Comparison of ENCODE assay signal across 9 cellular contexts in the genomic region with DNA sequence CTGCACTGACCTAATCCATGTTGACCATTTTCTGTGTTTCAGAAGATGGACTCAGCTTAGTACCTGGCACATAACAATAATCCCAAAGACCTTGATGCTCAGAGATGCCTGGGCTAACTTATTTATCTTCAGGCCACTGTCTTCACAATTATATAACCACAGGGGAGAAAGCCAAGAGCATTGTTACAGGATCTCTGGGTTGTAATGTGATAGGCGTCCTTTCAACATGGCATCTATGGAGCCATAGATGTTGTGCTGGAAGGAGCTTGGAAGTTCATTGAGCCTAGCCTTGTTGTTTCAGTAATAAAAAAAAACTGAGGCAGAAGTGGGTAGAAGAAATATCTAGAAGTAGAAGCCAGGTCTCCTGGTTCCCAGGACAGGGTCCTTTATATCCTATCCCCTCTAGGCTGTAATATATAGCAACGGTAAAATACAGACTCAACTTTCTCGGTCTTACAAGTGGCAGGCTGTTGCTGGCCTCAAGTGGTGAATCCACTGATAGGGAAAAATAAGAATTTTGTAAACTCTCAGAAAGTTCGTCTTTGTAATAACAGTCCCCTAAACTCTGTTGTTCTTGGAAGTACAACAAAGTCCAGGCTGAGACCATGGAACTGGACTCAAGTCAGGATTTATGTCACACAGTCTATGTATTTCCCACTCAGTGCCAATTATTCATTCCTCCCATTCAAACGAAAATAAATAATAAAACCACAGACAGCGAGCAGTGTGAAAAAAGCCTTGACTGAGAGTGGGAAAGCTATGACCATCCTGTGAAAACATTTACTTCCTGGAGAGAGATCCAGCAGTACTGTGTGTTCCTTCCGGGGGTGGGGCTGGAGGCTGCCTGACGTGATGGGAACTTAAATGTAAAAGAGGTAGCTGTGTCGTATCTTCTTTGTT.
DNase-seq lines count a peak whose midpoint lies in the region; ATAC-seq and TF ChIP-seq lines count a peak whose summit lies in the region.
"Had no signal": no experiment of that assay in that cellular context is flagged by ENCODE, and none has a peak within 500 bp of the region (broad histone marks: within the 10 kb centered on the region; RNA-seq: fewer than 3 reads in every experiment).

No MANE protein-coding gene starts in this region.

- H3K4me1 ChIP-seq in effector memory CD4-positive, alpha-beta T cell (ENCODE audit: control insufficient read depth, insufficient read depth, low read length, poor library complexity, severe bottlenecking) = no peaks in the 10 kb centered on the region
- H3K4me1 ChIP-seq: Peyer's patch had no signal

- H3K9me3 ChIP-seq in effector memory CD4-positive, alpha-beta T cell (ENCODE audit: control insufficient read depth, low read length) = no peaks in the 10 kb centered on the region
- H3K9me3 ChIP-seq: Peyer's patch had no signal

- no peaks in the 10 kb centered on the region for H3K27me3 ChIP-seq in effector memory CD4-positive, alpha-beta T cell (replicated peaks; ENCODE audit: control insufficient read depth, insufficient read depth, low read length, poor library complexity, severe bottlenecking)
- H3K27me3 ChIP-seq: Peyer's patch had no signal

- H3K27ac ChIP-seq in temporal lobe (ENCODE audit: low read depth, low read length) = peak overlapping the region; percentile 7
- H3K27ac ChIP-seq in effector memory CD4-positive, alpha-beta T cell (ENCODE audit: insufficient read depth, low read length, poor library complexity, severe bottlenecking) = no peak overlapping the region

- TF ChIP-seq CTCF in cardiac fibroblast (IDR thresholded peaks at IDR 0.05; ENCODE audit: low read depth, low read length) = peak; percentile 6

- H3K36me3 ChIP-seq in effector memory CD4-positive, alpha-beta T cell (ENCODE audit: control insufficient read depth, insufficient read depth, low read length) = no peaks in the 10 kb centered on the region
- H3K36me3 ChIP-seq: Peyer's patch had no signal

- ATAC-seq in left colon (peak; percentile 77), GM19023 (IDR thresholded peaks at IDR 0.05; ENCODE audit: unreplicated experiment) (no peak)

- intact Hi-C loops in left colon (cut with DNase I, micrococcal nuclease) = no loop called here

- DNase-seq in HT1080 (ENCODE audit: low read depth) (peak; percentile 87), cardiac fibroblast (ENCODE audit: low read depth in 2 of 2) (peak; percentile 91 to 98), left colon (peak; percentile 28 to 39), nucleus accumbens (lab: John Stamatoyannopoulos, UW) (no peak), superior temporal gyrus (ENCODE audit: extremely low spot score) (no peak)
- DNase-seq in effector memory CD4-positive, alpha-beta T cell = no peak

- H3K4me3 ChIP-seq in cardiac fibroblast (replicated peaks in 1 of 2; ENCODE audit: low read depth in 2 of 2, low read length in 2 of 2) = no peak overlapping the region
- no peak overlapping the region for H3K4me3 ChIP-seq in effector memory CD4-positive, alpha-beta T cell (ENCODE audit: insufficient read depth, low read depth, low read length, poor library complexity, severe bottlenecking)
- H3K4me3 ChIP-seq: Peyer's patch had no signal

Comparison
In these comparisons a context has a peak if more than half of its experiments do, and no peak if none do; other contexts are left out.
1. DNase-seq: peak in HT1080 (single experiment), cardiac fibroblast (2 of 2) and left colon (2 of 2); none in nucleus accumbens (0 of 56), superior temporal gyrus (single experiment) and effector memory CD4-positive, alpha-beta T cell (0 of 3).